Comparison of ENCODE assay signal across 8 cellular contexts in genomic region chr14:24429395-24430142, GRCh38. TPM values are rescaled to one million over a fixed set of nuclear protein-coding genes. Genes with fewer than 3 reads are reported as not detected.
DNase-seq lines count a peak whose midpoint lies in the region; ATAC-seq and TF ChIP-seq lines count a peak whose summit lies in the region.

CBLN3 (minus strand) TSS chr14:24429668; CDS start chr14:24429054, 614 bp downstream.
KHNYN (plus strand) TSS chr14:24429954; CDS start chr14:24430731, 777 bp downstream.

- peak within 1 kb of the TSS; percentile 92 to 93 for H3K4me3 Mint-ChIP-seq in activated T-cell treated with anti-CD3 and anti-CD28 coated beads, Interleukin-2, amount 50 U/mL, for 72 hours
- H3K4me3 Mint-ChIP-seq in naive thymus-derived CD8-positive, alpha-beta T cell, result peak within 1 kb of the TSS; percentile 85 to 94 (median 91)
- peak within 1 kb of the TSS; percentile 92 for H3K4me3 Mint-ChIP-seq in stimulated activated memory B cell treated with anti-CD40 and anti-IgM and Interleukin-4, amounts not matched to agents 10 μg/mL and 1 μg/mL and 100 μg/mL, for 72 hours

- H3K9ac ChIP-seq in HUES48 (ENCODE audit: low read depth, low read length), result peak within 1 kb of the TSS; percentile 79

- peaks cover 17% of the 10 kb centered on the region for H3K36me3 ChIP-seq in HUES48 (ENCODE audit: control insufficient read depth, insufficient read depth, low read length)
- H3K36me3 ChIP-seq in Peyer's patch, result peaks cover 0 to 27% (median 0%) of the 10 kb centered on the region in 3 donors

- TF ChIP-seq POLR2A in Peyer's patch (IDR thresholded peaks at IDR 0.05), result peak; percentile 91 to 95

- no peaks in the 10 kb centered on the region for H3K9me3 Mint-ChIP-seq in activated T-cell treated with anti-CD3 and anti-CD28 coated beads, Interleukin-2, amount 50 U/mL, for 72 hours
- no peaks in the 10 kb centered on the region for H3K9me3 Mint-ChIP-seq in naive thymus-derived CD8-positive, alpha-beta T cell
- H3K9me3 Mint-ChIP-seq in stimulated activated memory B cell treated with anti-CD40 and anti-IgM and Interleukin-4, amounts not matched to agents 10 μg/mL and 1 μg/mL and 100 μg/mL, for 72 hours, result no peaks in the 10 kb centered on the region

- peak within 1 kb of the TSS; percentile 96 for H3K27ac Mint-ChIP-seq in activated T-cell treated with anti-CD3 and anti-CD28 coated beads, Interleukin-2, amount 50 U/mL, for 72 hours
- peak within 1 kb of the TSS; percentile 88 to 100 (median 99) for H3K27ac Mint-ChIP-seq in naive thymus-derived CD8-positive, alpha-beta T cell
- H3K27ac Mint-ChIP-seq in stimulated activated memory B cell treated with anti-CD40 and anti-IgM and Interleukin-4, amounts not matched to agents 10 μg/mL and 1 μg/mL and 100 μg/mL, for 72 hours, result peak within 1 kb of the TSS; percentile 98

- H3K9me3 ChIP-seq in HUES48 (ENCODE audit: control insufficient read depth, insufficient read depth, low read length) (no peaks in the 10 kb centered on the region), Peyer's patch (no peaks in the 10 kb centered on the region)

- H3K4me1 Mint-ChIP-seq in activated T-cell treated with anti-CD3 and anti-CD28 coated beads, Interleukin-2, amount 50 U/mL, for 72 hours (ENCODE audit: low read depth), result peaks cover 57% of the 10 kb centered on the region
- peaks cover 25 to 54% (median 47%) of the 10 kb centered on the region in 4 donors for H3K4me1 Mint-ChIP-seq in naive thymus-derived CD8-positive, alpha-beta T cell
- peaks cover 29% of the 10 kb centered on the region for H3K4me1 Mint-ChIP-seq in stimulated activated memory B cell treated with anti-CD40 and anti-IgM and Interleukin-4, amounts not matched to agents 10 μg/mL and 1 μg/mL and 100 μg/mL, for 72 hours

- H3K27ac ChIP-seq in HUES48 (ENCODE audit: low read depth, low read length) (peak within 1 kb of the TSS; percentile 90), Peyer's patch (peak within 1 kb of the TSS; percentile 96 to 99 (median 98))

- H3K27me3 Mint-ChIP-seq in activated T-cell treated with anti-CD3 and anti-CD28 coated beads, Interleukin-2, amount 50 U/mL, for 72 hours (ENCODE audit: low read depth), result no peaks in the 10 kb centered on the region
- no peaks in the 10 kb centered on the region for H3K27me3 Mint-ChIP-seq in naive thymus-derived CD8-positive, alpha-beta T cell
- H3K27me3 Mint-ChIP-seq in stimulated activated memory B cell treated with anti-CD40 and anti-IgM and Interleukin-4, amounts not matched to agents 10 μg/mL and 1 μg/mL and 100 μg/mL, for 72 hours, result no peaks in the 10 kb centered on the region

- peak; percentile 84 for ATAC-seq in GM21447 (IDR thresholded peaks at IDR 0.05; ENCODE audit: unreplicated experiment)
- peak; percentile 86 to 88 for ATAC-seq in activated T-cell treated with anti-CD3 and anti-CD28 coated beads, Interleukin-2, amount 50 U/mL, for 72 hours (replicated peaks in 1 of 2)
- peak; percentile 83 to 85 for ATAC-seq in naive thymus-derived CD8-positive, alpha-beta T cell
- ATAC-seq in stimulated activated memory B cell treated with anti-CD40 and anti-IgM and Interleukin-4, amounts not matched to agents 10 μg/mL and 1 μg/mL and 100 μg/mL, for 72 hours, result peak; percentile 91

- POLR2A ChIA-PET in naive thymus-derived CD8-positive, alpha-beta T cell (lab: Charles Lee), result interaction anchor here (0.7 to 5.2 kb wide), 29 partner anchors 8 to 335 kb away, joined by 3 to 110 read pairs (median 4); partner anchors contain the start of genes ADCY4, CHMP4A, DCAF11 and DHRS1

- peaks cover 10 to 19% of the 10 kb centered on the region in 2 donors for H3K36me3 Mint-ChIP-seq in activated T-cell treated with anti-CD3 and anti-CD28 coated beads, Interleukin-2, amount 50 U/mL, for 72 hours (ENCODE audit: insufficient read depth in 2 of 2)
- peaks cover 0 to 29% (median 0%) of the 10 kb centered on the region in 3 donors for H3K36me3 Mint-ChIP-seq in naive thymus-derived CD8-positive, alpha-beta T cell
- H3K36me3 Mint-ChIP-seq in stimulated activated memory B cell treated with anti-CD40 and anti-IgM and Interleukin-4, amounts not matched to agents 10 μg/mL and 1 μg/mL and 100 μg/mL, for 72 hours, result peaks cover 24% of the 10 kb centered on the region

- no peak for TF ChIP-seq CTCF in Peyer's patch (IDR thresholded peaks at IDR 0.05)

- peaks cover 11% of the 10 kb centered on the region; the same call in 1 of the 2 replicates for H3K27me3 ChIP-seq in HUES48 (ENCODE audit: control insufficient read depth, insufficient read depth, low read length)
- H3K27me3 ChIP-seq in Peyer's patch, result no peaks in the 10 kb centered on the region

- DNase-seq in DMS153 (lab: John Stamatoyannopoulos, UW) (peak; percentile 76), Peyer's patch (peak; percentile 87 to 96 (median 92)), fibroblast of gingiva (ENCODE audit: low read depth) (peak; percentile 95)
- peak; percentile 92 to 93 for DNase-seq in activated T-cell treated with anti-CD3 and anti-CD28 coated beads, Interleukin-2, amount 50 U/mL, for 72 hours
- DNase-seq in naive thymus-derived CD8-positive, alpha-beta T cell, result peak; percentile 80 to 93 (median 86)

- H3K4me1 ChIP-seq in HUES48 (ENCODE audit: control insufficient read depth, insufficient read depth, low read length), result peaks cover 17% of the 10 kb centered on the region; the same call in 1 of the 2 replicates
- H3K4me1 ChIP-seq in Peyer's patch, result peaks cover 8 to 59% (median 12%) of the 10 kb centered on the region in 4 donors

- peak within 1 kb of the TSS; percentile 80 for H3K4me3 ChIP-seq in HUES48 (ENCODE audit: low read depth, low read length)
- peak within 1 kb of the TSS; percentile 81 to 96 (median 87) for H3K4me3 ChIP-seq in Peyer's patch

RNA-seq across cellular contexts. Expression of gene CBLN3, which starts in this region (rescaled TPM):
- 1 to 10 TPM in 1 of 4 donors, under 1 TPM in 1, not detected in 2; 0.94 to 4.3 TPM for total RNA-seq in Peyer's patch
- 10 to 100 TPM; 15.7 to 30.7 TPM for total RNA-seq in activated T-cell treated with anti-CD3 and anti-CD28 coated beads, Interleukin-2, amount 50 U/mL, for 72 hours
- total RNA-seq in naive thymus-derived CD8-positive, alpha-beta T cell, result 1 to 10 TPM; 3.9 to 4.8 TPM
- polyA plus RNA-seq in naive thymus-derived CD8-positive, alpha-beta T cell, result under 1 TPM in 1 of 3 donors, not detected in 2; 0.23 TPM

RNA-seq across cellular contexts. Expression of gene KHNYN, which starts in this region (rescaled TPM):
- 100 to 1,000 TPM in 2 of 4 donors, 10 to 100 TPM in 2; 80.9 to 129 (median 113) TPM for total RNA-seq in Peyer's patch
- 100 to 1,000 TPM; 114 to 126 TPM for total RNA-seq in activated T-cell treated with anti-CD3 and anti-CD28 coated beads, Interleukin-2, amount 50 U/mL, for 72 hours
- total RNA-seq in naive thymus-derived CD8-positive, alpha-beta T cell, result 100 to 1,000 TPM; 142 to 150 TPM
- polyA plus RNA-seq in naive thymus-derived CD8-positive, alpha-beta T cell, result 10 to 100 TPM in 2 of 3 donors, 1 to 10 TPM in 1; 9.1 to 16.9 (median 10.6) TPM

Comparison
In these comparisons a context has a peak if more than half of its experiments do, and no peak if none do; other contexts are left out.
1. Peak in every context shown above with its lines: DNase-seq, ATAC-seq, H3K4me3 ChIP-seq and H3K27ac ChIP-seq.